Comparison of ENCODE assay signal across 11 cellular contexts in the genomic region with DNA sequence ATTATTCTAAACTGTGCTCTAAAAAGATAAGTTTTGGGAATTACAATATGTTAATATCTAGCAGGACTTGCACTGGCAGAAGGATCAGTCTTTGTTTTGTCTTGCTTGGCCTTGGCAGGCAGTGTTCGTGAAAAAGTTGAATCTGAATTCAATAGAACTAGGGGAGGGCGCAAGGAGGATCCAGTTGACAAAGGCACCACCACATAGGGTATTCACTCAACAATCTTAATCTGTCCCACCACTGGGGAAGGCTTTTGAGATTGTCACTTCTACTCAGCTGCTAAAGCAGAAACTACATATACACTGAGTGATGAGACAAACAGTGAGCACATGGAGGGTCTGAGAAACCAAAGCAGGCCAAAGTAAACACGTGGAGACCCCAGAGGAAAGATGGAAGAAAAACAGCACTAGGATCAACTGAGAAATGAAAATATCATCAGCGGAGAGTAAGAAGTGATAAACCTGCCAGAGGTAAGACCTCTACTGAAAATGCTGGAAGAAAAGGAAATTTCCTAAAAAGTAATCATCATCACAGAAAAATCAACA.
DNase-seq lines count a peak whose midpoint lies in the region; ATAC-seq and TF ChIP-seq lines count a peak whose summit lies in the region.
"Had no signal": no experiment of that assay in that cellular context is flagged by ENCODE, and none has a peak within 500 bp of the region (broad histone marks: within the 10 kb centered on the region; RNA-seq: fewer than 3 reads in every experiment).

No MANE protein-coding gene starts in this region.

- peaks cover 42% of the 10 kb centered on the region for H3K4me1 ChIP-seq in Loucy (ENCODE audit: insufficient read depth, low read length, poor library complexity, severe bottlenecking)
- peaks cover 16% of the 10 kb centered on the region for H3K4me1 ChIP-seq in parathyroid adenoma
- H3K4me1 ChIP-seq in MM.1S (ENCODE audit: low read length), result peaks cover 8% of the 10 kb centered on the region; the same call in 1 of the 2 replicates

- DNase-seq in GM06990 (ENCODE audit: extremely low read depth, insufficient read length) (no peak), coronary artery (ENCODE audit: low spot score) (no peak), MM.1S (no peak), inferior parietal cortex (ENCODE audit: extremely low spot score) (no peak), caudate nucleus (lab: John Stamatoyannopoulos, UW) (no peak)
- DNase-seq: central memory CD4-positive, alpha-beta T cell; NCI-H2107; testis had no signal

- peaks cover 40% of the 10 kb centered on the region for H4K20me1 ChIP-seq in Loucy (ENCODE audit: insufficient read depth, low read length, poor library complexity, severe bottlenecking)
- no peaks in the 10 kb centered on the region for H4K20me1 ChIP-seq in MM.1S (ENCODE audit: insufficient read depth, low read length)

- H3K27me3 ChIP-seq in GM06990 (replicated peaks; ENCODE audit: control insufficient read depth, insufficient read depth, low read length), result no peaks in the 10 kb centered on the region
- no peaks in the 10 kb centered on the region for H3K27me3 ChIP-seq in Loucy (ENCODE audit: insufficient read depth, low read length, poor library complexity, severe bottlenecking)
- no peaks in the 10 kb centered on the region for H3K27me3 ChIP-seq in parathyroid adenoma (ENCODE audit: control insufficient read depth, insufficient read depth, low read length)
- H3K27me3 ChIP-seq in MM.1S (replicated peaks; ENCODE audit: insufficient read depth, low read length), result no peaks in the 10 kb centered on the region
- H3K27me3 ChIP-seq: testis had no signal

- peak overlapping the region; percentile 91 for H3K4me3 ChIP-seq in GM06990 (replicated peaks; ENCODE audit: low read depth, low read length)
- peak overlapping the region; percentile 82 for H3K4me3 ChIP-seq in Loucy (ENCODE audit: low read length, poor library complexity, severe bottlenecking)
- peak overlapping the region; percentile 90 for H3K4me3 ChIP-seq in coronary artery
- H3K4me3 ChIP-seq in parathyroid adenoma (ENCODE audit: low read depth, low read length), result no peak overlapping the region
- no peak overlapping the region for H3K4me3 ChIP-seq in MM.1S (ENCODE audit: low read length)

- no peak for ATAC-seq in GM18873 (IDR thresholded peaks at IDR 0.05; ENCODE audit: low FRiP score, unreplicated experiment)

- H3K9ac ChIP-seq in Loucy (ENCODE audit: low read depth, low read length, poor library complexity, severe bottlenecking), result peak overlapping the region; percentile 79
- H3K9ac ChIP-seq in parathyroid adenoma, result no peak overlapping the region
- H3K9ac ChIP-seq in MM.1S (ENCODE audit: low read length), result no peak overlapping the region

- H2AFZ ChIP-seq in Loucy (ENCODE audit: low read length) (no peak overlapping the region), parathyroid adenoma (no peak overlapping the region), MM.1S (ENCODE audit: low read length) (no peak overlapping the region)

- TF ChIP-seq CTCF in GM06990 (IDR thresholded peaks at IDR 0.05; ENCODE audit: insufficient read depth, low read length, poor library complexity, severe bottlenecking), result no peak
- no peak for TF ChIP-seq CTCF in Loucy (conservative IDR thresholded peaks at IDR 0.05; ENCODE audit: low read length)
- TF ChIP-seq CTCF in coronary artery (IDR thresholded peaks at IDR 0.05), result no peak
- no peak for TF ChIP-seq CTCF in parathyroid adenoma (IDR thresholded peaks at IDR 0.05)
- no peak for TF ChIP-seq CTCF in MM.1S (IDR thresholded peaks at IDR 0.05; ENCODE audit: low read length)

- H3K9me2 ChIP-seq in Loucy (replicated peaks; ENCODE audit: low read depth, low read length) (no peaks in the 10 kb centered on the region), MM.1S (replicated peaks; ENCODE audit: insufficient read depth, low read length) (no peaks in the 10 kb centered on the region)

- peak overlapping the region; percentile 86 for H3K4me2 ChIP-seq in Loucy (ENCODE audit: low read depth, low read length, poor library complexity, severe bottlenecking)
- peak overlapping the region; percentile 5 for H3K4me2 ChIP-seq in parathyroid adenoma (ENCODE audit: low read length)
- H3K4me2 ChIP-seq in MM.1S (ENCODE audit: low read depth, low read length), result no peak overlapping the region

- H3K36me3 ChIP-seq in GM06990 (ENCODE audit: control insufficient read depth, insufficient read depth, low read length), result no peaks in the 10 kb centered on the region
- no peaks in the 10 kb centered on the region for H3K36me3 ChIP-seq in Loucy (ENCODE audit: insufficient read depth, low read length)
- H3K36me3 ChIP-seq in parathyroid adenoma (ENCODE audit: control insufficient read depth, insufficient read depth, low read length), result no peaks in the 10 kb centered on the region
- H3K36me3 ChIP-seq in MM.1S (replicated peaks; ENCODE audit: insufficient read depth, low read length), result no peaks in the 10 kb centered on the region

- no peak overlapping the region for H3K27ac ChIP-seq in coronary artery
- no peak overlapping the region for H3K27ac ChIP-seq in parathyroid adenoma
- H3K27ac ChIP-seq in MM.1S (ENCODE audit: low read length), result no peak overlapping the region
- no peak overlapping the region for H3K27ac ChIP-seq in caudate nucleus (ENCODE audit: low read depth, low read length)

- no peaks in the 10 kb centered on the region for H3K9me3 ChIP-seq in Loucy (ENCODE audit: insufficient read depth, low read depth, low read length)
- no peaks in the 10 kb centered on the region for H3K9me3 ChIP-seq in parathyroid adenoma (ENCODE audit: control insufficient read depth, low read length)
- H3K9me3 ChIP-seq in MM.1S (replicated peaks; ENCODE audit: insufficient read depth, low read length), result no peaks in the 10 kb centered on the region
- H3K9me3 ChIP-seq: testis had no signal

- H3F3A ChIP-seq in Loucy (ENCODE audit: low read depth) (peaks cover 7% of the 10 kb centered on the region; the same call in 1 of the 2 replicates), MM.1S (ENCODE audit: insufficient read depth, low read length) (peaks cover 19% of the 10 kb centered on the region)

- H3K79me2 ChIP-seq in Loucy (ENCODE audit: insufficient read depth, low read length) (peaks cover 57% of the 10 kb centered on the region), parathyroid adenoma (peaks cover 41% of the 10 kb centered on the region), MM.1S (ENCODE audit: low read length) (peaks cover 63% of the 10 kb centered on the region)

Comparison
In these comparisons a context has a peak if more than half of its experiments do, and no peak if none do; other contexts are left out.
1. H3K4me3 ChIP-seq: peak in GM06990 (single experiment), Loucy (single experiment) and coronary artery (single experiment); none in parathyroid adenoma (single experiment) and MM.1S (single experiment).